In the genomic region with DNA sequence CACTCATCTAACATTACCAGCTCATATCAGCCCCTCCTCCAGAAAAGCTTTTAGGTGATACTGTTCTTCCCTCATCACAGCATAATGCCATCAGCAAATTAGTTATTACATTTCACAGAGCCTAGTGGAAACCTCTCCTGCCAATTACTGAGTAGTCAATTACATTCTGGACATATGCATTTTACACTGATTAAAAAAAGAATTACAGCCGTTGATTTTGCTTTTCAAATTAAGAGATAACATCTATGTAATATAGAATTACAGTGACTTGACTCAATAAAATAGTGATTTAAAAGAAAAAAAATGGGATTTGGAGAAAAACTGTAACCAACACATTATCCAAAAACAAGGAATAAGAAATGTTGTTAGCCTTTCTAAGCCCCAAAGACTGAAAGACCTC, we compare ENCODE assay signal across 11 cellular contexts.
"Had no signal": no experiment of that assay in that cellular context is flagged by ENCODE, and none has a peak within 500 bp of the region (broad histone marks: within the 10 kb centered on the region; RNA-seq: fewer than 3 reads in every experiment).

No MANE protein-coding gene starts in this region.

- ATAC-seq: GM23338, HCT116 had no signal

- DNase-seq: GM23248, GOT3, H7, H9, HCEC 1CT, HFFc6 had no signal

- H3K4me1 ChIP-seq: HAP-1 had no signal

- H3K36me3 ChIP-seq: HAP-1 had no signal

- H3K4me2 ChIP-seq: GM23338 had no signal

- H3K9me3 ChIP-seq: HAP-1 had no signal

- H3K27ac ChIP-seq: GM23248 had no signal

- H3K4me3 ChIP-seq: GM23248, GM23338, HAP-1 had no signal

- FAIRE-seq: H1, H54 had no signal
